ENCODE assay signal across 22 cellular contexts in the genomic region with DNA sequence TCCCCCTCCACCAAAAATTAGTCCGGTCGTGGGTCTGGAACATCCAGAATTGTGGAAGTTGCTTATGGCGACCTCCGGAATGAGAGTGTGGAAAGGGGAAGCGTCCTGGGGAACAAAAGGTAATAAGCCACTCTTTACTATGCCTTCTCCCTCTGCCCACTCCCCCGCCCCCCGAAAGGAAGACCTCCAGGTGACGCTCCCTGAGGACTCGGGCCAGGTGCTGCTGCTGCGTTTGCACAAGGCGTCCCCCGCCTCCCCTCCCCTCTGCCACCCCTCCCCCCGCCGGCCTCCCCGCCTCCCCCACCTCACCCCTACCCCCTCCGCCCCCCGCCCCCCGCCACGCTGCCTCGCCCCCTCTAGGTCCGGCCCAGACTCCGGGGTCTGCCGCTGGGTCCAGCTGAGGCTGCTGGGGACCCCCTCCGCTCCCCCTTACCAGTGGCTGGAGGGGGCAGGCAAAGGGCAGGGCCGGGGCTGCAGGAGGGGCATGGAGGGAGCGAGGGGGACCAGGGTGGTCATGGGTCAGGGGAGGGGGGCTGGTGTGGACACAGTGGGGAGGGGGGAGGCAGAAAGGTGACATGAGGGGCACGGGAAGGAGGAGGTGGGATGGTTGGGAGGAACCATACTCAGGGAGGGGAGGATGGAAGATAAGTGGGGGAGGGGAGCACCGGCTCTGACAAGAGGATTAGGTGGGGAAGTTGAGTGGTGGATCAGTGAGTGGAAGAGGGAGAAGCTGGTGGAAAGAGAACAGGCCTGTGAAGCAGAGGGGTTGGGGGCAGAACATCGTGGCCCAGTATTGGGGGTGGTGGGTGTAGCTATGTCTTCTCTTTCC. TPM values are rescaled to one million over a fixed set of nuclear protein-coding genes. Genes with fewer than 3 reads are reported as not detected.
DNase-seq lines count a peak whose midpoint lies in the region; ATAC-seq, FAIRE-seq and TF ChIP-seq lines count a peak whose summit lies in the region.
"Had no signal": no experiment of that assay in that cellular context is flagged by ENCODE, and none has a peak within 500 bp of the region (broad histone marks: within the 10 kb centered on the region; RNA-seq: fewer than 3 reads in every experiment).

No MANE protein-coding gene starts in this region.

- no peak for FAIRE-seq in RCC 7860 (lab: Jason Lieb, UNC)
- FAIRE-seq: D721Med, G401.6, keratinocyte had no signal

- ATAC-seq in HG02759 (IDR thresholded peaks at IDR 0.05; ENCODE audit: unreplicated experiment): no peak
- ATAC-seq: stimulated activated effector memory CD8-positive, alpha-beta T cell treated with anti-CD3 and anti-CD28 coated beads, Interleukin-12 subunit alpha, Interleukin-12 subunit beta, amount 100 ng/mL, for 72 hours; T-helper 17 cell had no signal

- WGBS in iPS DF 6.9 (ENCODE audit: insufficient coverage, insufficient read length): no CpG with 5 or more reads among the region's 29 CpGs
- WGBS in prostate gland: 12% methylated on average over 29 of the region's 29 CpGs

- TF ChIP-seq CTCF in prostate gland (IDR thresholded peaks at IDR 0.05): no peak

- H3K27ac ChIP-seq in iPS DF 6.9 (ENCODE audit: low read length): no peak overlapping the region
- H3K27ac ChIP-seq in prostate gland: peak overlapping the region; percentile 92 to 95
- H3K27ac ChIP-seq: esophagus squamous epithelium, tibial nerve had no signal

- DNase-seq in NCI-H69 (lab: John Stamatoyannopoulos, UW): peak; percentile 9
- no peak for DNase-seq in iPS DF 6.9 (ENCODE audit: low read depth, low spot score)
- no peak for DNase-seq in prostate gland (ENCODE audit: low spot score)
- no peak for DNase-seq in SKM-1 (lab: John Stamatoyannopoulos, UW; ENCODE audit: unreplicated experiment)
- DNase-seq in RCC 7860 (ENCODE audit: low spot score): no peak
- DNase-seq: BE2C; caudate nucleus; effector CD4-positive, alpha-beta T cell; esophagus squamous epithelium; mesenchymal stem cell; NCI-H446; SIG-M5; T-helper 17 cell had no signal

- H3K27me3 ChIP-seq in iPS DF 6.9 (ENCODE audit: control insufficient read depth, insufficient read depth, low read length) (peaks cover 4% of the 10 kb centered on the region; the same call in 1 of the 2 replicates), prostate gland (replicated peaks; ENCODE audit: insufficient read depth) (no peaks in the 10 kb centered on the region)

- H3K4me1 ChIP-seq in iPS DF 6.9 (ENCODE audit: control insufficient read depth, insufficient read depth, low read length) (peaks cover 8% of the 10 kb centered on the region), prostate gland (replicated peaks) (no peaks in the 10 kb centered on the region)
- H3K4me1 ChIP-seq: BE2C had no signal

- H3K4me3 ChIP-seq in iPS DF 6.9 (ENCODE audit: low read length) (peak overlapping the region; percentile 32; the same call in 1 of the 2 replicates), prostate gland (peak overlapping the region; percentile 17 to 22)
- H3K4me3 ChIP-seq: tibial nerve had no signal

- no peak for TF ChIP-seq POLR2A in prostate gland (IDR thresholded peaks at IDR 0.05)

- no peaks in the 10 kb centered on the region for H3K9me3 ChIP-seq in iPS DF 6.9 (ENCODE audit: control insufficient read depth, insufficient read depth, low read length)
- H3K9me3 ChIP-seq in prostate gland: no peaks in the 10 kb centered on the region
- H3K9me3 ChIP-seq: BE2C, esophagus squamous epithelium, tibial nerve had no signal

- no peaks in the 10 kb centered on the region for H3K36me3 ChIP-seq in iPS DF 6.9 (ENCODE audit: control insufficient read depth, insufficient read depth, low read length)
- H3K36me3 ChIP-seq in prostate gland: no peaks in the 10 kb centered on the region
- H3K36me3 ChIP-seq: BE2C, esophagus squamous epithelium, tibial nerve had no signal

- intact Hi-C loops in prostate gland (cut with DNase I): no loop called here

RNA-seq across cellular contexts. Expression of a gene that starts 23.5 kb away (rescaled TPM):
- under 1 TPM; 0.18 to 0.40 TPM for total RNA-seq in prostate gland
- total RNA-seq: renal cortical epithelial cell, T-helper 17 cell, tibial nerve had no signal

RNA-seq across cellular contexts. Expression of a gene that starts 25.1 kb away (rescaled TPM):
- 100 to 1,000 TPM in 1 of 2 donors, 10 to 100 TPM in 1; 52.1 to 108 TPM for total RNA-seq in prostate gland
- total RNA-seq: activated CD8-positive, alpha-beta memory T cell treated with anti-CD3 and anti-CD28 coated beads for 36 hours; activated T-helper 1 cell treated with anti-CD3 and anti-CD28 coated beads, Interleukin-12 subunit alpha, Interleukin-12 subunit beta, Interleukin-2, Interleukin-4 antibody, amounts not matched to agents 30 ng/mL and 10 ng/mL and 1 ng/mL, durations not matched to agents 14 hours and 24 hours and 36 hours; T-helper 17 cell had no signal

RNA-seq across cellular contexts. Expression of a gene that starts 54.3 kb away (rescaled TPM):
- 1 to 10 TPM in 1 of 2 donors, not detected in 1; 2.4 TPM for total RNA-seq in prostate gland
- total RNA-seq: activated T-helper 1 cell treated with anti-CD3 and anti-CD28 coated beads, Interleukin-12 subunit alpha, Interleukin-12 subunit beta, Interleukin-2, Interleukin-4 antibody, amounts not matched to agents 30 ng/mL and 10 ng/mL and 1 ng/mL, durations not matched to agents 14 hours and 24 hours and 36 hours; renal cortical epithelial cell; T-helper 17 cell; tibial nerve had no signal

RNA-seq across cellular contexts. Expression of a gene that starts 59.9 kb away (rescaled TPM):
- total RNA-seq in prostate gland: under 1 TPM in 1 of 2 donors, not detected in 1; 0.34 TPM
- total RNA-seq: esophagus squamous epithelium, renal cortical epithelial cell, T-helper 17 cell had no signal
